Comparison of ENCODE assay signal across 23 cellular contexts in the genomic region with DNA sequence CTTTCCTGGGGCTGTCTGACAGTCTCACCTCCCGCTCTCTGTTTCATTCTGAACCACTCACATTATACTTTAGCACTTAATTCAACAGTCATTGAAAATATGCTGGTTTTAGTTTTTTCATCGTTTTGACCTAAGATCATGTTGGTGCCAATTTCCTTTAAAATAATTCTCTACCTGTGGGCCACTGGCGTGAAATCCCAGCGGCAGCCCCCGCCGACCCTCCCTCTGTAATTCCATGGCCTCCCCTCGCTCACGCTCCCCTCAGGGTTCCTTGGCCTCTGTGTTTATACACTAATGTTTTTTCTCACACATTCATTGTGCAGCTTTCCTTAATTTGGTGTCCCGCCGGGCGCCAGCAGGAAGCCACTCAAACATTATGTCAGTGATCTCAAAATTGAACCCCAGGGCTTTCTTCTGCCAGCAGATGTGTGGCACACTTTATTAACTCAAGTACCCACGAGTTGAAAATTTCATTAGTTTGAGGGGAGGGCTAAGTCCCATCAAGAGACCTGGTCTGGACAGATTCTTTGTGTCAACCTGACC. TPM values are rescaled to one million over a fixed set of nuclear protein-coding genes. Genes with fewer than 3 reads are reported as not detected.
DNase-seq lines count a peak whose midpoint lies in the region; TF ChIP-seq lines count a peak whose summit lies in the region.
"Had no signal": no experiment of that assay in that cellular context is flagged by ENCODE, and none has a peak within 500 bp of the region (broad histone marks: within the 10 kb centered on the region; RNA-seq: fewer than 3 reads in every experiment).

No MANE protein-coding gene starts in this region.

- peak overlapping the region; percentile 28 for H3K4me3 Mint-ChIP-seq in osteocyte (ENCODE audit: unreplicated experiment)
- H3K4me3 Mint-ChIP-seq in activated T-helper 1 cell treated with anti-CD3 and anti-CD28 coated beads, Interleukin-12 subunit alpha, Interleukin-12 subunit beta, Interleukin-2, Interleukin-4 antibody, amounts not matched to agents 30 ng/mL and 10 ng/mL and 1 ng/mL, durations not matched to agents 14 hours and 24 hours and 36 hours = no peak overlapping the region
- H3K4me3 Mint-ChIP-seq: activated CD8-positive, alpha-beta T cell treated with anti-CD3 and anti-CD28 coated beads for 36 hours; activated naive CD8-positive, alpha-beta T cell; central memory CD8-positive, alpha-beta T cell; H9; immature natural killer cell had no signal

- peak overlapping the region; percentile 75 for H3K27ac Mint-ChIP-seq in osteocyte (ENCODE audit: unreplicated experiment)
- H3K27ac Mint-ChIP-seq in activated T-helper 1 cell treated with anti-CD3 and anti-CD28 coated beads, Interleukin-12 subunit alpha, Interleukin-12 subunit beta, Interleukin-2, Interleukin-4 antibody, amounts not matched to agents 30 ng/mL and 10 ng/mL and 1 ng/mL, durations not matched to agents 14 hours and 24 hours and 36 hours = no peak overlapping the region
- H3K27ac Mint-ChIP-seq: activated CD8-positive, alpha-beta T cell treated with anti-CD3 and anti-CD28 coated beads for 36 hours; activated naive CD8-positive, alpha-beta T cell; immature natural killer cell had no signal

- DNase-seq in NCI-H2081 (lab: John Stamatoyannopoulos, UW) (peak; percentile 72 to 86), ascending aorta (ENCODE audit: low spot score in 2 of 2) (no peak), osteocyte (ENCODE audit: extremely low spot score, unreplicated experiment) (no peak), NCI-H128 (lab: John Stamatoyannopoulos, UW; ENCODE audit: unreplicated experiment) (no peak), medulla oblongata (ENCODE audit: extremely low spot score) (no peak)
- DNase-seq in activated T-helper 1 cell treated with anti-CD3 and anti-CD28 coated beads, Interleukin-12 subunit alpha, Interleukin-12 subunit beta, Interleukin-2, Interleukin-4 antibody, amounts not matched to agents 30 ng/mL and 10 ng/mL and 1 ng/mL, durations not matched to agents 14 hours and 24 hours and 36 hours (ENCODE audit: low spot score) = no peak
- DNase-seq in activated naive CD4-positive, alpha-beta T cell treated with anti-CD3 and anti-CD28 coated beads, Interleukin-2, amount 50 U/mL, for 16 hours = no peak
- DNase-seq: activated CD4-positive, alpha-beta T cell treated with anti-CD3 and anti-CD28 coated beads for 1 hour; activated CD8-positive, alpha-beta T cell treated with anti-CD3 and anti-CD28 coated beads for 36 hours; dermis blood vessel endothelial cell; DMS79 treated with DMSO at 0.1 percent for 48 hours; GF-D8; H9; immature natural killer cell; KBM-7; MM.1S; NCI-H1436; PC-3; T-helper 2 cell had no signal

- peak overlapping the region in 9 of 11 experiments; percentile 39 to 95 (median 75); a peak in 17 of 22 replicates for H3K4me2 ChIP-seq in BLaER1 treated with 17β-estradiol and CSF1 and Interleukin-3, amounts not matched to agents 10 nM and 100 nM

- 0 out of 22 replicates have a peak, but pooled peaks cover 0 to 5% (median 0%) of the 10 kb centered on the region in 11 experiments for H3K9me3 ChIP-seq in BLaER1 treated with 17β-estradiol and CSF1 and Interleukin-3, amounts not matched to agents 10 nM and 100 nM (replicated peaks in 1 of 11)
- H3K9me3 ChIP-seq in ascending aorta = no peaks in the 10 kb centered on the region
- H3K9me3 ChIP-seq: upper lobe of left lung had no signal

- no peaks in the 10 kb centered on the region for H3K36me3 Mint-ChIP-seq in osteocyte (ENCODE audit: unreplicated experiment)
- H3K36me3 Mint-ChIP-seq in activated T-helper 1 cell treated with anti-CD3 and anti-CD28 coated beads, Interleukin-12 subunit alpha, Interleukin-12 subunit beta, Interleukin-2, Interleukin-4 antibody, amounts not matched to agents 30 ng/mL and 10 ng/mL and 1 ng/mL, durations not matched to agents 14 hours and 24 hours and 36 hours (ENCODE audit: low read depth) = no peaks in the 10 kb centered on the region
- H3K36me3 Mint-ChIP-seq: activated naive CD8-positive, alpha-beta T cell; immature natural killer cell had no signal

- no peaks in the 10 kb centered on the region; a peak in 1 of 22 replicates for H4K20me1 ChIP-seq in BLaER1 treated with 17β-estradiol and CSF1 and Interleukin-3, amounts not matched to agents 10 nM and 100 nM

- no peaks in the 10 kb centered on the region for H3K27me3 ChIP-seq in BLaER1 treated with 17β-estradiol and CSF1 and Interleukin-3, amounts not matched to agents 10 nM and 100 nM
- no peaks in the 10 kb centered on the region for H3K27me3 ChIP-seq in ascending aorta
- H3K27me3 ChIP-seq: upper lobe of left lung had no signal

- H3K4me1 Mint-ChIP-seq in osteocyte (ENCODE audit: unreplicated experiment) = peaks cover 64% of the 10 kb centered on the region
- H3K4me1 Mint-ChIP-seq in activated T-helper 1 cell treated with anti-CD3 and anti-CD28 coated beads, Interleukin-12 subunit alpha, Interleukin-12 subunit beta, Interleukin-2, Interleukin-4 antibody, amounts not matched to agents 30 ng/mL and 10 ng/mL and 1 ng/mL, durations not matched to agents 14 hours and 24 hours and 36 hours (ENCODE audit: low read depth) = no peaks in the 10 kb centered on the region
- H3K4me1 Mint-ChIP-seq: central memory CD8-positive, alpha-beta T cell; immature natural killer cell had no signal

- intact Hi-C loops in ascending aorta (cut with DNase I) = no loop called here
- intact Hi-C loops in activated T-helper 1 cell treated with anti-CD3 and anti-CD28 coated beads, Interleukin-12 subunit alpha, Interleukin-12 subunit beta, Interleukin-2, Interleukin-4 antibody, amounts not matched to agents 30 ng/mL and 10 ng/mL and 1 ng/mL, durations not matched to agents 14 hours and 24 hours and 36 hours (cut with micrococcal nuclease) = no loop called here

- H3K9ac ChIP-seq in BLaER1 treated with 17β-estradiol and CSF1 and Interleukin-3, amounts not matched to agents 10 nM and 100 nM = 0 out of 22 replicates have a peak overlapping the region, but pooled peaks of 1 of the 11 experiments have one; percentile 47

- peaks cover 0 to 43% (median 33%) of the 10 kb centered on the region in 10 experiments; a peak in 16 of 20 replicates for H3K4me1 ChIP-seq in BLaER1 treated with 17β-estradiol and CSF1 and Interleukin-3, amounts not matched to agents 10 nM and 100 nM
- peaks cover 9 to 29% of the 10 kb centered on the region in 2 donors for H3K4me1 ChIP-seq in ascending aorta

- H3K9me3 Mint-ChIP-seq in osteocyte (ENCODE audit: unreplicated experiment) = no peaks in the 10 kb centered on the region
- no peaks in the 10 kb centered on the region for H3K9me3 Mint-ChIP-seq in activated T-helper 1 cell treated with anti-CD3 and anti-CD28 coated beads, Interleukin-12 subunit alpha, Interleukin-12 subunit beta, Interleukin-2, Interleukin-4 antibody, amounts not matched to agents 30 ng/mL and 10 ng/mL and 1 ng/mL, durations not matched to agents 14 hours and 24 hours and 36 hours
- H3K9me3 Mint-ChIP-seq: activated CD8-positive, alpha-beta T cell treated with anti-CD3 and anti-CD28 coated beads for 36 hours; central memory CD8-positive, alpha-beta T cell; H9 had no signal

- H3K27me3 Mint-ChIP-seq in osteocyte (ENCODE audit: unreplicated experiment) = no peaks in the 10 kb centered on the region
- peaks cover 2% of the 10 kb centered on the region for H3K27me3 Mint-ChIP-seq in activated T-helper 1 cell treated with anti-CD3 and anti-CD28 coated beads, Interleukin-12 subunit alpha, Interleukin-12 subunit beta, Interleukin-2, Interleukin-4 antibody, amounts not matched to agents 30 ng/mL and 10 ng/mL and 1 ng/mL, durations not matched to agents 14 hours and 24 hours and 36 hours (ENCODE audit: insufficient read depth)
- H3K27me3 Mint-ChIP-seq: activated CD8-positive, alpha-beta T cell treated with anti-CD3 and anti-CD28 coated beads for 36 hours; activated naive CD8-positive, alpha-beta T cell had no signal

- TF ChIP-seq CTCF in ascending aorta (IDR thresholded peaks at IDR 0.05) (no peak), osteocyte (IDR thresholded peaks at IDR 0.05) (no peak)

- H3K27ac ChIP-seq in BLaER1 treated with 17β-estradiol and CSF1 and Interleukin-3, amounts not matched to agents 10 nM and 100 nM = no peak overlapping the region
- peak overlapping the region; percentile 84 to 86 for H3K27ac ChIP-seq in ascending aorta
- H3K27ac ChIP-seq: upper lobe of left lung had no signal

- H3K36me3 ChIP-seq in BLaER1 treated with 17β-estradiol and CSF1 and Interleukin-3, amounts not matched to agents 10 nM and 100 nM = no peaks in the 10 kb centered on the region
- no peaks in the 10 kb centered on the region for H3K36me3 ChIP-seq in ascending aorta
- H3K36me3 ChIP-seq: upper lobe of left lung had no signal

- no peak overlapping the region for H3K4me3 ChIP-seq in BLaER1 treated with 17β-estradiol and CSF1 and Interleukin-3, amounts not matched to agents 10 nM and 100 nM
- no peak overlapping the region for H3K4me3 ChIP-seq in ascending aorta
- H3K4me3 ChIP-seq: upper lobe of left lung had no signal

RNA-seq across cellular contexts. Expression of gene APOB, which starts 53.4 kb away (rescaled TPM):
- total RNA-seq in ascending aorta (8.5 TPM), osteocyte (0.21 and 0.24 TPM in 2 replicates)
- not detected in 2 replicates for total RNA-seq in activated T-helper 1 cell treated with anti-CD3 and anti-CD28 coated beads, Interleukin-12 subunit alpha, Interleukin-12 subunit beta, Interleukin-2, Interleukin-4 antibody, amounts not matched to agents 30 ng/mL and 10 ng/mL and 1 ng/mL, durations not matched to agents 14 hours and 24 hours and 36 hours
- total RNA-seq: activated CD8-positive, alpha-beta T cell treated with anti-CD3 and anti-CD28 coated beads for 36 hours; PC-3 had no signal

Comparison
In these comparisons a context has a peak if more than half of its experiments do, and no peak if none do; other contexts are left out.
1. H3K27ac ChIP-seq: peak in ascending aorta (2 of 2); none in BLaER1 treated with 17β-estradiol and CSF1 and Interleukin-3, amounts not matched to agents 10 nM and 100 nM (0 of 11).
2. DNase-seq: peak in NCI-H2081 (2 of 2); none in ascending aorta (0 of 2), osteocyte (single experiment), activated T-helper 1 cell treated with anti-CD3 and anti-CD28 coated beads, Interleukin-12 subunit alpha, Interleukin-12 subunit beta, Interleukin-2, Interleukin-4 antibody, amounts not matched to agents 30 ng/mL and 10 ng/mL and 1 ng/mL, durations not matched to agents 14 hours and 24 hours and 36 hours (single experiment), NCI-H128 (single experiment), medulla oblongata (single experiment) and activated naive CD4-positive, alpha-beta T cell treated with anti-CD3 and anti-CD28 coated beads, Interleukin-2, amount 50 U/mL, for 16 hours (single experiment).